ENCODE assay signal across 12 cellular contexts in the genomic region with DNA sequence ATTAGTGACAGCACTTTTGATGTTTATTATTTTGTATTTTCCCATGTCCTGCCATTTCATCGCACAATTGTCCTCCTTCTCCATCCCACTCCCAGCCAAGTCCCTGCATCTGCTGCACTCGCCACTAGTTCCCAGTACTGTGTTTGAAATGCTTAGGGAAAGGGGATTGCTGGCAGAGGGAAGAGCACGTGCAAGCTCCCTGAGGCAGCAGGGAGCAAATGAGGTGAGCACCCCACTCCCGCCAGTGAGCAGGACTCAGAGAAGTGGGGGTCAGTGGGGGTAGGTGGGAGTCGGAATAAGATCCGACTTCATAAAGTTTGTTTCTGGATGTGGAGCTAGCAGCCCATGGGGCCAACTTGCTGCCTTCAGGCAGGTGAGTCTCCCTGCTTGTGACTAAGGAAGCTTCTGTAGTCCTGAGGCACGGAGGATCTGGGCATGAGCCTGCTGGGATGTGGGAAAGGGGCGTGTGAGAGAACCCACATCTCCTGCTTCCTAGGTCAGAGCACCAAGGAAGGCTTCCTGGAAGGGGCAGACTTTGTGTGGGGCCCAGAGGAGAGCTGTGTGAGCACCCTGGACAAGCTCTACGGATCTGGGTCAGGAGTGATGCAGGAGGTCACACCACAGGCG.
DNase-seq lines count a peak whose midpoint lies in the region; ATAC-seq, FAIRE-seq and TF ChIP-seq lines count a peak whose summit lies in the region.
"Had no signal": no experiment of that assay in that cellular context is flagged by ENCODE, and none has a peak within 500 bp of the region (broad histone marks: within the 10 kb centered on the region; RNA-seq: fewer than 3 reads in every experiment).

No MANE protein-coding gene starts in this region.

- H3K36me3 ChIP-seq in Caco-2 (ENCODE audit: control insufficient read depth, insufficient read depth, low read length): no peaks in the 10 kb centered on the region
- no peaks in the 10 kb centered on the region for H3K36me3 ChIP-seq in NT2/D1 (ENCODE audit: insufficient read depth, insufficient read length, low read length)
- no peaks in the 10 kb centered on the region for H3K36me3 ChIP-seq in H1 (ENCODE audit: control insufficient read depth in 2 of 4, insufficient read depth in 4 of 4, low read length in 3 of 4)
- H3K36me3 ChIP-seq in psoas muscle (ENCODE audit: insufficient read depth in 1 of 2, low read depth in 1 of 2): no peaks in the 10 kb centered on the region
- H3K36me3 ChIP-seq in gastroesophageal sphincter: no peaks in the 10 kb centered on the region

- peak overlapping the region; percentile 94 for H2BK12ac ChIP-seq in H1 (ENCODE audit: low read depth, low read length)

- H3K4me3 Mint-ChIP-seq in Caco-2 (ENCODE audit: unreplicated experiment): no peak overlapping the region
- H3K4me3 Mint-ChIP-seq: activated naive CD8-positive, alpha-beta T cell treated with anti-CD3 and anti-CD28 coated beads, Interleukin-2, amount 50 U/mL, for 24 hours; CD8-positive, alpha-beta memory T cell; stimulated activated naive CD8-positive, alpha-beta T cell treated with anti-CD3 and anti-CD28 coated beads, Interleukin-15, amount 100 ng/mL, for 72 hours had no signal

- H3K4me1 ChIP-seq in Caco-2 (peaks cover 38% of the 10 kb centered on the region), NT2/D1 (ENCODE audit: insufficient read depth, insufficient read length) (peaks cover 30% of the 10 kb centered on the region), H1 (replicated peaks in 1 of 4; ENCODE audit: control insufficient read depth in 3 of 4, insufficient read depth in 4 of 4, low read length in 3 of 4) (peaks cover 12 to 22% (median 16%) of the 10 kb centered on the region in 4 experiments), psoas muscle (peaks cover 42% of the 10 kb centered on the region), gastroesophageal sphincter (peaks cover 5 to 53% (median 19%) of the 10 kb centered on the region in 3 donors)

- peaks cover 18% of the 10 kb centered on the region for H3K4me1 Mint-ChIP-seq in Caco-2 (ENCODE audit: low read depth, unreplicated experiment)
- H3K4me1 Mint-ChIP-seq: activated naive CD8-positive, alpha-beta T cell treated with anti-CD3 and anti-CD28 coated beads, Interleukin-2, amount 50 U/mL, for 24 hours; stimulated activated naive CD8-positive, alpha-beta T cell treated with anti-CD3 and anti-CD28 coated beads, Interleukin-15, amount 100 ng/mL, for 72 hours had no signal

- H4K91ac ChIP-seq in H1 (replicated peaks; ENCODE audit: insufficient read length, low read length): peak overlapping the region; percentile 34

- peak overlapping the region; percentile 53 for H2BK15ac ChIP-seq in H1 (ENCODE audit: low read length)

- H3K9me3 ChIP-seq in Caco-2: no peaks in the 10 kb centered on the region
- H3K9me3 ChIP-seq in NT2/D1 (ENCODE audit: insufficient read depth, low read length): 0 out of 2 replicates have a peak, but pooled peaks cover under 1% of the 10 kb centered on the region
- H3K9me3 ChIP-seq in H1 (ENCODE audit: insufficient read depth in 2 of 2, low read depth in 1 of 2, low read length in 1 of 2): no peaks in the 10 kb centered on the region
- H3K9me3 ChIP-seq in psoas muscle: no peaks in the 10 kb centered on the region
- no peaks in the 10 kb centered on the region for H3K9me3 ChIP-seq in gastroesophageal sphincter

- no peak for DNase-seq in Caco-2
- DNase-seq in NT2/D1 (ENCODE audit: low read depth, low spot score): no peak
- DNase-seq in H1 (ENCODE audit: low read depth in 1 of 2, low spot score in 2 of 2): no peak
- no peak for DNase-seq in psoas muscle
- DNase-seq in activated CD4-positive, alpha-beta T cell treated with anti-CD3 and anti-CD28 coated beads, Interleukin-2, amount 50 U/mL, for 4 hours: no peak
- DNase-seq in GF-D8 (lab: John Stamatoyannopoulos, UW): no peak
- DNase-seq in cerebellum (ENCODE audit: low spot score): no peak
- DNase-seq: CD8-positive, alpha-beta memory T cell; dermis blood vessel endothelial cell; stimulated activated naive CD8-positive, alpha-beta T cell treated with anti-CD3 and anti-CD28 coated beads, Interleukin-15, amount 100 ng/mL, for 72 hours had no signal

- no peak overlapping the region for H3K4me2 ChIP-seq in H1 (ENCODE audit: insufficient read depth in 1 of 2, low read depth in 2 of 2, low read length in 2 of 2)

- H3K27ac Mint-ChIP-seq in Caco-2 (ENCODE audit: unreplicated experiment): peak overlapping the region; percentile 34
- H3K27ac Mint-ChIP-seq: activated naive CD8-positive, alpha-beta T cell treated with anti-CD3 and anti-CD28 coated beads, Interleukin-2, amount 50 U/mL, for 24 hours; stimulated activated naive CD8-positive, alpha-beta T cell treated with anti-CD3 and anti-CD28 coated beads, Interleukin-15, amount 100 ng/mL, for 72 hours had no signal

- H3K23ac ChIP-seq in H1 (ENCODE audit: insufficient read length): no peak overlapping the region

- TF ChIP-seq CTCF in Caco-2 (IDR thresholded peaks at IDR 0.05; ENCODE audit: insufficient read depth in 1 of 2, low read depth in 1 of 2, low read length in 1 of 2, severe bottlenecking in 1 of 2, unreplicated experiment in 1 of 2) (no peak), H1 (IDR thresholded peaks at IDR 0.05; ENCODE audit: control extremely low read depth in 1 of 3, insufficient read depth in 1 of 3, low read depth in 1 of 3, low read length in 3 of 3) (no peak), psoas muscle (IDR thresholded peaks at IDR 0.05) (no peak), gastroesophageal sphincter (IDR thresholded peaks at IDR 0.05) (no peak)

- H3K4me3 ChIP-seq in Caco-2 (ENCODE audit: low read depth, low read length): no peak overlapping the region
- H3K4me3 ChIP-seq in NT2/D1 (ENCODE audit: insufficient read length, low read depth): no peak overlapping the region
- H3K4me3 ChIP-seq in H1 (ENCODE audit: extremely low read depth in 1 of 4, insufficient read depth in 2 of 4, low read depth in 3 of 4, low read length in 4 of 4): no peak overlapping the region
- no peak overlapping the region for H3K4me3 ChIP-seq in psoas muscle
- H3K4me3 ChIP-seq in gastroesophageal sphincter: no peak overlapping the region

- no peaks in the 10 kb centered on the region for H3K79me1 ChIP-seq in H1 (ENCODE audit: low read depth, low read length)

- no peak overlapping the region for H3K14ac ChIP-seq in H1 (ENCODE audit: insufficient read length)

- BruUV-seq in Caco-2 (replicated peaks; lab: Mats Ljungman, UMichigan): no TSS peak

- POLR2A ChIA-PET in Caco-2 (lab: Charles Lee): no interaction called here
- POLR2A ChIA-PET in H1 (lab: Charles Lee; ENCODE audit: partially characterized antibody): interaction anchor here (1.1 to 1.4 kb wide), 2 partner anchors 11 to 57 kb away, joined by 3 read pairs; no protein-coding TSS in a partner anchor

- peak overlapping the region; percentile 93; the same call in 1 of the 2 replicates for H2BK5ac ChIP-seq in H1 (ENCODE audit: low read depth, low read length)

- TF ChIP-seq EP300 in H1 (IDR thresholded peaks at IDR 0.05; ENCODE audit: borderline replicate concordance in 1 of 2, low read depth in 2 of 2, low read length in 2 of 2) (no peak), gastroesophageal sphincter (IDR thresholded peaks at IDR 0.05) (no peak)

- TF ChIP-seq POLR2A in H1 (IDR thresholded peaks at IDR 0.05; ENCODE audit: control extremely low read depth in 1 of 2, low read depth in 2 of 2, low read length in 2 of 2) (no peak), gastroesophageal sphincter (IDR thresholded peaks at IDR 0.05) (no peak)

- H3K4ac ChIP-seq in H1 (replicated peaks; ENCODE audit: insufficient read length, low read depth, low read length): no peak overlapping the region

- H3K27ac ChIP-seq in H1 (ENCODE audit: low read depth, low read length) (no peak overlapping the region), psoas muscle (peak overlapping the region; percentile 93), gastroesophageal sphincter (no peak overlapping the region)

- WGBS in H1 (ENCODE audit: extremely low coverage in 1 of 2, insufficient coverage in 1 of 2, insufficient read length in 1 of 2, insufficient replicate concordance in 2 of 2, low coverage in 1 of 2, low lambda C conversion rate in 2 of 2, missing lambda C conversion rate in 1 of 2), 2 experiments: 85% methylated on average over 10 of the region's 10 CpGs; no CpG with 5 or more reads in 1 of the 2 experiments
- 81 to 91% (median 85%) methylated on average over 10 of the region's 10 CpGs for WGBS in psoas muscle, 3 donors
- WGBS in gastroesophageal sphincter (ENCODE audit: low coverage in 1 of 2), 2 donors: 100% methylated on average over 2 of the region's 10 CpGs

- H3K27me3 ChIP-seq in Caco-2 (replicated peaks; ENCODE audit: control insufficient read depth, insufficient read depth, low read length) (no peaks in the 10 kb centered on the region), NT2/D1 (ENCODE audit: insufficient read depth, insufficient read length) (no peaks in the 10 kb centered on the region), H1 (replicated peaks in 1 of 4; ENCODE audit: control insufficient read depth in 3 of 4, extremely low read depth in 1 of 4, insufficient read depth in 3 of 4, low read length in 3 of 4) (no peaks in the 10 kb centered on the region), psoas muscle (ENCODE audit: insufficient read depth in 3 of 3, low read length in 2 of 3) (no peaks in the 10 kb centered on the region), gastroesophageal sphincter (no peaks in the 10 kb centered on the region)

- H2AFZ ChIP-seq in H1 (ENCODE audit: low read length): no peak overlapping the region

- H3K18ac ChIP-seq in H1 (ENCODE audit: extremely low read depth, low read length): peak overlapping the region; percentile 79

- no peaks in the 10 kb centered on the region for H3K79me2 ChIP-seq in H1 (ENCODE audit: control insufficient read depth in 1 of 2, insufficient read depth in 2 of 2, low read length in 2 of 2)

- TF ChIP-seq RAD21 in H1 (IDR thresholded peaks at IDR 0.05 in 1 of 2, conservative IDR thresholded peaks at IDR 0.05 in 1 of 2; ENCODE audit: low read depth in 2 of 2, low read length in 2 of 2): no peak

- H3K36me3 Mint-ChIP-seq in Caco-2 (ENCODE audit: insufficient read depth, unreplicated experiment): no peaks in the 10 kb centered on the region
- H3K36me3 Mint-ChIP-seq: CD8-positive, alpha-beta memory T cell had no signal

- H4K20me1 ChIP-seq in H1 (replicated peaks in 1 of 2; ENCODE audit: control insufficient read depth in 1 of 2, insufficient read depth in 2 of 2, low read length in 2 of 2): no peaks in the 10 kb centered on the region

- peak overlapping the region; percentile 82; the same call in 1 of the 2 replicates for H2AK5ac ChIP-seq in H1 (ENCODE audit: low read depth, low read length)

- ATAC-seq in psoas muscle (no peak), gastroesophageal sphincter (no peak)
- ATAC-seq: stimulated activated naive CD8-positive, alpha-beta T cell treated with anti-CD3 and anti-CD28 coated beads, Interleukin-15, amount 100 ng/mL, for 72 hours had no signal

- no peaks in the 10 kb centered on the region for H3K23me2 ChIP-seq in H1 (ENCODE audit: low read depth, low read length)

- intact Hi-C loops in Caco-2 (cut with micrococcal nuclease; ENCODE audit: unreplicated experiment) (no loop called here), psoas muscle (cut with DNase I) (loop anchor here (2.0 to 10.0 kb wide), 5 partner anchors 35 to 383 kb away; no protein-coding TSS in a partner anchor)

- no peak overlapping the region; the same call in 1 of the 2 replicates for H4K8ac ChIP-seq in H1 (ENCODE audit: extremely low read depth, insufficient read depth, low read length)

- H3K9ac ChIP-seq in NT2/D1 (ENCODE audit: insufficient read length, low read depth) (peak overlapping the region; percentile 12), H1 (replicated peaks in 1 of 4; ENCODE audit: extremely low read depth in 1 of 4, low read depth in 3 of 4, low read length in 3 of 4) (no peak overlapping the region)

- H4K5ac ChIP-seq in H1 (ENCODE audit: insufficient read length, low read depth, low read length): no peak overlapping the region

- H3K9me3 Mint-ChIP-seq in Caco-2 (ENCODE audit: unreplicated experiment): peaks cover under 1% of the 10 kb centered on the region
- H3K9me3 Mint-ChIP-seq: activated naive CD8-positive, alpha-beta T cell treated with anti-CD3 and anti-CD28 coated beads, Interleukin-2, amount 50 U/mL, for 24 hours; CD8-positive, alpha-beta memory T cell; stimulated activated naive CD8-positive, alpha-beta T cell treated with anti-CD3 and anti-CD28 coated beads, Interleukin-15, amount 100 ng/mL, for 72 hours had no signal

- no peak overlapping the region for H2BK120ac ChIP-seq in H1 (replicated peaks; ENCODE audit: low read depth, low read length)

- H2BK20ac ChIP-seq in H1 (ENCODE audit: low read length): no peak overlapping the region

- H3K56ac ChIP-seq in H1 (replicated peaks; ENCODE audit: insufficient read length, low read depth, low read length): no peak overlapping the region

- no peaks in the 10 kb centered on the region for H3K27me3 Mint-ChIP-seq in Caco-2 (ENCODE audit: insufficient read depth, unreplicated experiment)

- CTCF ChIA-PET in Caco-2 (lab: Charles Lee) (interaction anchor here (0.6 kb wide), 1 partner anchor 47 kb away, joined by 4 read pairs; no protein-coding TSS in a partner anchor), H1 (lab: Charles Lee; ENCODE audit: partially characterized antibody) (interaction anchor here (0.8 to 1.7 kb wide), 4 partner anchors 9 to 466 kb away, joined by 3 to 4 read pairs (median 4); no protein-coding TSS in a partner anchor)

- FAIRE-seq in H1 (lab: Jason Lieb, UNC): no peak
